In the genomic region with DNA sequence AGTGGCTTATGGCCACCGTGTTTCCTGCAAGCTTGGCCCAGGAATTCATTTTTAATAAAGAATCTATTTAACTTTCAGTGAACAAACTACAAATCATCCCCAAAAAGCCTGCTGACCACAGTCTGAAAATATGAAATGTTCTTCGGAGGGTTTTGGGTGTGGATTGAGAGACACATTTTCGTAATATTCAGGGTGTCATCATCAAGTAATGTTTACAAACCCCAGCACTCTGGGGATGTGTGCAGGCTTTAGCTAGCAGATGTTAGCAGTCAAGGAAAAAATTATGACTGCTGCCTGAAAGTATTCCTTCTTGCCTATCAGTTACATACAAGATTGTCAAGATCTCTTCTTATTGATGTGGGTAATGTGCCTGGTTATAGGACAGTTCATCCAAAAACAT, we compare ENCODE assay signal across 13 cellular contexts.
DNase-seq lines count a peak whose midpoint lies in the region; ATAC-seq and TF ChIP-seq lines count a peak whose summit lies in the region.
"Had no signal": no experiment of that assay in that cellular context is flagged by ENCODE, and none has a peak within 500 bp of the region (broad histone marks: within the 10 kb centered on the region; RNA-seq: fewer than 3 reads in every experiment).

No MANE protein-coding gene starts in this region.

- H3K4me3 Mint-ChIP-seq in CD4-positive, alpha-beta memory T cell: no peak overlapping the region
- H3K4me3 Mint-ChIP-seq: activated CD4-positive, alpha-beta memory T cell treated with anti-CD3 and anti-CD28 coated beads for 36 hours; naive B cell; stimulated activated effector memory CD8-positive, alpha-beta T cell treated with anti-CD3 and anti-CD28 coated beads, Interleukin-12 subunit alpha, Interleukin-12 subunit beta, amount 100 ng/mL, for 72 hours had no signal

- no peaks in the 10 kb centered on the region for H3K4me1 Mint-ChIP-seq in CD4-positive, alpha-beta memory T cell
- H3K4me1 Mint-ChIP-seq: stimulated activated effector memory CD8-positive, alpha-beta T cell treated with anti-CD3 and anti-CD28 coated beads, Interleukin-12 subunit alpha, Interleukin-12 subunit beta, amount 100 ng/mL, for 72 hours had no signal

- intact Hi-C loops in CD4-positive, alpha-beta memory T cell (cut with micrococcal nuclease): no loop called here

- peak overlapping the region; percentile 77 for H3K27ac ChIP-seq in smooth muscle cell (ENCODE audit: low read depth)
- H3K27ac ChIP-seq in CD4-positive, alpha-beta memory T cell (ENCODE audit: low read depth, low read length): no peak overlapping the region

- H3K27me3 Mint-ChIP-seq in CD4-positive, alpha-beta memory T cell: peaks cover 1 to 3% of the 10 kb centered on the region in 2 donors
- H3K27me3 Mint-ChIP-seq: activated CD4-positive, alpha-beta memory T cell treated with anti-CD3 and anti-CD28 coated beads for 36 hours had no signal

- no peaks in the 10 kb centered on the region for H4K20me1 ChIP-seq in smooth muscle cell (ENCODE audit: low read depth)

- H2AFZ ChIP-seq in smooth muscle cell (ENCODE audit: low read depth): peak overlapping the region; percentile 50

- H3K27ac Mint-ChIP-seq in CD4-positive, alpha-beta memory T cell: no peak overlapping the region
- H3K27ac Mint-ChIP-seq: activated CD4-positive, alpha-beta memory T cell treated with anti-CD3 and anti-CD28 coated beads for 36 hours; naive B cell; stimulated activated effector memory CD8-positive, alpha-beta T cell treated with anti-CD3 and anti-CD28 coated beads, Interleukin-12 subunit alpha, Interleukin-12 subunit beta, amount 100 ng/mL, for 72 hours had no signal

- no peaks in the 10 kb centered on the region for H3K9me3 ChIP-seq in smooth muscle cell (replicated peaks; ENCODE audit: low read depth)
- H3K9me3 ChIP-seq in CD4-positive, alpha-beta memory T cell (ENCODE audit: control insufficient read depth in 1 of 2, low read length in 2 of 2): no peaks in the 10 kb centered on the region

- 12% methylated on average over 3 of the region's 3 CpGs for WGBS in smooth muscle cell (ENCODE audit: low lambda C conversion rate)

- CTCF ChIA-PET in CD4-positive, alpha-beta memory T cell (lab: Charles Lee; ENCODE audit: partially characterized antibody): no interaction called here

- ATAC-seq in SK-N-SH treated with all-trans-retinoic acid at 6 μM for 48 hours: peak; percentile 98
- ATAC-seq: stimulated activated effector memory CD8-positive, alpha-beta T cell treated with anti-CD3 and anti-CD28 coated beads, Interleukin-12 subunit alpha, Interleukin-12 subunit beta, amount 100 ng/mL, for 72 hours had no signal

- no peaks in the 10 kb centered on the region for H3K9me3 Mint-ChIP-seq in CD4-positive, alpha-beta memory T cell
- H3K9me3 Mint-ChIP-seq: activated CD4-positive, alpha-beta memory T cell treated with anti-CD3 and anti-CD28 coated beads for 36 hours; naive B cell; stimulated activated effector memory CD8-positive, alpha-beta T cell treated with anti-CD3 and anti-CD28 coated beads, Interleukin-12 subunit alpha, Interleukin-12 subunit beta, amount 100 ng/mL, for 72 hours had no signal

- POLR2A ChIA-PET in CD4-positive, alpha-beta memory T cell (lab: Charles Lee; ENCODE audit: partially characterized antibody): no interaction called here

- H3K36me3 ChIP-seq in smooth muscle cell (ENCODE audit: low read depth): no peaks in the 10 kb centered on the region
- no peaks in the 10 kb centered on the region for H3K36me3 ChIP-seq in CD4-positive, alpha-beta memory T cell (ENCODE audit: insufficient read depth, low read length)

- TF ChIP-seq CTCF in foreskin fibroblast (IDR thresholded peaks at IDR 0.05; ENCODE audit: low read depth, low read length) (no peak), smooth muscle cell (IDR thresholded peaks at IDR 0.05; ENCODE audit: borderline replicate concordance, insufficient read depth, poor library complexity, severe bottlenecking) (no peak)

- DNase-seq in NOMO-1 (lab: John Stamatoyannopoulos, UW; ENCODE audit: unreplicated experiment in 2 of 2): peak; percentile 23 to 31
- DNase-seq in NOMO-1 treated with dmso at 0.1 percent for 144 hours (lab: John Stamatoyannopoulos, UW; ENCODE audit: unreplicated experiment): no peak
- DNase-seq in foreskin fibroblast: peak; percentile 89 to 95
- DNase-seq in smooth muscle cell (lab: John Stamatoyannopoulos, UW; ENCODE audit: unreplicated experiment): no peak
- no peak for DNase-seq in mesenteric fat pad (ENCODE audit: low spot score)
- DNase-seq in CD4-positive, alpha-beta memory T cell: no peak
- DNase-seq in activated gamma-delta T cell (lab: John Stamatoyannopoulos, UW): no peak
- DNase-seq: activated CD4-positive, alpha-beta memory T cell treated with anti-CD3 and anti-CD28 coated beads for 36 hours; activated naive CD4-positive, alpha-beta T cell treated with anti-CD3 and anti-CD28 coated beads, Interleukin-2, amount 50 U/mL, for 16 hours; GF-D8; naive B cell had no signal

- no peak overlapping the region for H3K4me3 ChIP-seq in foreskin fibroblast (ENCODE audit: low read depth in 1 of 2, low read length in 2 of 2)
- H3K4me3 ChIP-seq in smooth muscle cell: no peak overlapping the region
- no peak overlapping the region for H3K4me3 ChIP-seq in CD4-positive, alpha-beta memory T cell (ENCODE audit: low read length in 2 of 2)

- H3K4me2 ChIP-seq in smooth muscle cell: peak overlapping the region; percentile 57

- H3K36me3 Mint-ChIP-seq in CD4-positive, alpha-beta memory T cell: no peaks in the 10 kb centered on the region
- H3K36me3 Mint-ChIP-seq: activated CD4-positive, alpha-beta memory T cell treated with anti-CD3 and anti-CD28 coated beads for 36 hours; naive B cell; stimulated activated effector memory CD8-positive, alpha-beta T cell treated with anti-CD3 and anti-CD28 coated beads, Interleukin-12 subunit alpha, Interleukin-12 subunit beta, amount 100 ng/mL, for 72 hours had no signal

- no peaks in the 10 kb centered on the region for H3K27me3 ChIP-seq in smooth muscle cell (ENCODE audit: low read depth)
- no peaks in the 10 kb centered on the region for H3K27me3 ChIP-seq in CD4-positive, alpha-beta memory T cell (ENCODE audit: insufficient read depth, low read length)

- H3K79me2 ChIP-seq in smooth muscle cell (ENCODE audit: low read depth): no peaks in the 10 kb centered on the region

- no peaks in the 10 kb centered on the region for H3F3A ChIP-seq in smooth muscle cell (ENCODE audit: low read depth)

- H3K4me1 ChIP-seq in smooth muscle cell (ENCODE audit: low read depth): peaks cover 5% of the 10 kb centered on the region
- H3K4me1 ChIP-seq in CD4-positive, alpha-beta memory T cell (ENCODE audit: insufficient read depth, low read length): no peaks in the 10 kb centered on the region

- H3K9ac ChIP-seq in smooth muscle cell (ENCODE audit: low read depth): no peak overlapping the region

TF ChIP-seq in SK-N-SH treated with all-trans-retinoic acid at 6 μM for 48 hours, 23 proteins besides CTCF, POLR2A, EP300 and RAD21:
- TF ChIP-seq ISL1 (CRISPR knock-in tag; IDR thresholded peaks at IDR 0.05) (0 out of 2 replicates have a peak, but pooled peaks have one; percentile 21), ZNF70 (CRISPR knock-in tag; IDR thresholded peaks at IDR 0.05) (no peak), ZNF565 (CRISPR knock-in tag; conservative IDR thresholded peaks at IDR 0.05; ENCODE audit: low read depth) (no peak)
- TF ChIP-seq, protein P1, sequence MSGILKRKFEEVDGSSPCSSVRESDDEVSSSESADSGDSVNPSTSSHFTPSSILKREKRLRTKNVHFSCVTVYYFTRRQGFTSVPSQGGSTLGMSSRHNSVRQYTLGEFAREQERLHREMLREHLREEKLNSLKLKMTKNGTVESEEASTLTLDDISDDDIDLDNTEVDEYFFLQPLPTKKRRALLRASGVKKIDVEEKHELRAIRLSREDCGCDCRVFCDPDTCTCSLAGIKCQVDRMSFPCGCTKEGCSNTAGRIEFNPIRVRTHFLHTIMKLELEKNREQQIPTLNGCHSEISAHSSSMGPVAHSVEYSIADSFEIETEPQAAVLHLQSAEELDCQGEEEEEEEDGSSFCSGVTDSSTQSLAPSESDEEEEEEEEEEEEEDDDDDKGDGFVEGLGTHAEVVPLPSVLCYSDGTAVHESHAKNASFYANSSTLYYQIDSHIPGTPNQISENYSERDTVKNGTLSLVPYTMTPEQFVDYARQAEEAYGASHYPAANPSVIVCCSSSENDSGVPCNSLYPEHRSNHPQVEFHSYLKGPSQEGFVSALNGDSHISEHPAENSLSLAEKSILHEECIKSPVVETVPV (CRISPR knock-in tag; IDR thresholded peaks at IDR 0.05): no peak

Comparison
In these comparisons a context has a peak if more than half of its experiments do, and no peak if none do; other contexts are left out.
1. DNase-seq: peak in NOMO-1 (2 of 2) and foreskin fibroblast (2 of 2); none in NOMO-1 treated with dmso at 0.1 percent for 144 hours (single experiment), smooth muscle cell (single experiment), mesenteric fat pad (single experiment), CD4-positive, alpha-beta memory T cell (0 of 5) and activated gamma-delta T cell (single experiment).